ENCODE assay signal across 22 cellular contexts in genomic region chr9:129009584-129010141, GRCh38. TPM values are rescaled to one million over a fixed set of nuclear protein-coding genes. Genes with fewer than 3 reads are reported as not detected.
A peak's percentile ranks its signal among the peaks of the same experiment; 100 is the strongest.
DNase-seq lines count a peak whose midpoint lies in the region; ATAC-seq and TF ChIP-seq lines count a peak whose summit lies in the region.
"Had no signal": no experiment of that assay in that cellular context is flagged by ENCODE, and none has a peak within 500 bp of the region (broad histone marks: within the 10 kb centered on the region; RNA-seq: fewer than 3 reads in every experiment).

No MANE protein-coding gene starts in this region.

- DNase-seq in left cardiac atrium = peak; percentile 15
- DNase-seq in heart right ventricle = no peak
- DNase-seq in hepatocyte (ENCODE audit: low spot score) = peak; percentile 3
- no peak for DNase-seq in trophoblast cell
- no peak for DNase-seq in A172 (ENCODE audit: low spot score)
- DNase-seq: 8988T; CD8-positive, alpha-beta memory T cell; DMS53; GDM1; HFFc6; IMR-90; NCI-H1105; NCI-H146; NCI-H2029; NCI-H2227 treated with DMSO at 0.1 percent for 48 hours; NCI-H510A treated with DMSO at 0.1 percent for 48 hours; NCI-H774 had no signal

- no peak overlapping the region for H3K18ac ChIP-seq in trophoblast cell (ENCODE audit: low read length)

- no peak overlapping the region for H2BK5ac ChIP-seq in trophoblast cell (ENCODE audit: low read depth, low read length, poor library complexity)

- H3K9me2 ChIP-seq in hepatocyte (replicated peaks; ENCODE audit: insufficient read depth) = no peaks in the 10 kb centered on the region

- peak overlapping the region; percentile 6 for H4K12ac ChIP-seq in trophoblast cell (ENCODE audit: low read depth, low read length)

- no peak overlapping the region for H3K4ac ChIP-seq in trophoblast cell (ENCODE audit: low read depth, low read length)

- H2AK5ac ChIP-seq in trophoblast cell (ENCODE audit: low read length) = no peak overlapping the region

- TF ChIP-seq CTCF in heart right ventricle (IDR thresholded peaks at IDR 0.05) (no peak), hepatocyte (IDR thresholded peaks at IDR 0.05; ENCODE audit: poor library complexity) (no peak)

- H3K4me1 ChIP-seq in heart right ventricle = peaks cover 0 to 25% (median 15%) of the 10 kb centered on the region in 9 donors
- no peaks in the 10 kb centered on the region for H3K4me1 ChIP-seq in hepatocyte (ENCODE audit: insufficient read depth)
- peaks cover 28 to 32% of the 10 kb centered on the region in 2 experiments for H3K4me1 ChIP-seq in trophoblast cell (ENCODE audit: control insufficient read depth in 1 of 2, insufficient read depth in 2 of 2, low read length in 2 of 2)

- H3K79me2 ChIP-seq in hepatocyte (no peaks in the 10 kb centered on the region), trophoblast cell (ENCODE audit: control insufficient read depth, insufficient read depth, low read length, poor library complexity) (no peaks in the 10 kb centered on the region)

- H3K14ac ChIP-seq in trophoblast cell (ENCODE audit: low read length) = no peak overlapping the region

- 94 to 97% methylated on average over 17 of the region's 17 CpGs for WGBS in heart right ventricle, 2 donors
- 96% methylated on average over 16 of the region's 17 CpGs for WGBS in hepatocyte (ENCODE audit: low lambda C conversion rate, missing lambda C conversion rate)
- no CpG with 5 or more reads among the region's 17 CpGs for WGBS in trophoblast cell (ENCODE audit: extremely low coverage, insufficient coverage, insufficient read length)

- H3K79me1 ChIP-seq in trophoblast cell (ENCODE audit: low read length) = no peaks in the 10 kb centered on the region

- H3K4me3 ChIP-seq in heart right ventricle = no peak overlapping the region
- H3K4me3 ChIP-seq in hepatocyte = no peak overlapping the region
- no peak overlapping the region for H3K4me3 ChIP-seq in trophoblast cell (ENCODE audit: low read depth, low read length)

- H3K36me3 ChIP-seq in heart right ventricle (peaks cover 0 to 99% (median 53%) of the 10 kb centered on the region in 9 donors), hepatocyte (replicated peaks; ENCODE audit: insufficient read depth, low read depth) (no peaks in the 10 kb centered on the region), trophoblast cell (ENCODE audit: control insufficient read depth in 1 of 2, insufficient read depth in 2 of 2, low read length in 2 of 2) (peaks cover 79 to 82% of the 10 kb centered on the region in 2 experiments)

- H3K23ac ChIP-seq in trophoblast cell (ENCODE audit: low read length) = no peak overlapping the region

- H2BK12ac ChIP-seq in trophoblast cell (ENCODE audit: low read length) = no peak overlapping the region

- no peak overlapping the region for H4K91ac ChIP-seq in trophoblast cell (ENCODE audit: low read depth, low read length)

- no peak for ATAC-seq in left cardiac atrium
- no peak for ATAC-seq in heart right ventricle
- ATAC-seq in GM18858 (IDR thresholded peaks at IDR 0.05; ENCODE audit: unreplicated experiment) = no peak
- no peak for ATAC-seq in GM18519 (IDR thresholded peaks at IDR 0.05; ENCODE audit: low FRiP score, unreplicated experiment)
- ATAC-seq: Panc1, Right ventricle myocardium inferior had no signal

- no peaks in the 10 kb centered on the region for H3K9me3 ChIP-seq in heart right ventricle
- no peaks in the 10 kb centered on the region for H3K9me3 ChIP-seq in hepatocyte (ENCODE audit: low read depth)
- no peaks in the 10 kb centered on the region for H3K9me3 ChIP-seq in trophoblast cell (ENCODE audit: insufficient read depth, low read depth, low read length)

- no peaks in the 10 kb centered on the region for H4K20me1 ChIP-seq in hepatocyte (ENCODE audit: insufficient read depth, poor library complexity, severe bottlenecking)

- H3K27ac ChIP-seq in heart right ventricle (no peak overlapping the region), hepatocyte (no peak overlapping the region), trophoblast cell (ENCODE audit: low read depth, low read length) (no peak overlapping the region)
- H3K27ac ChIP-seq: C4-2B had no signal

- no peak overlapping the region for H4K8ac ChIP-seq in trophoblast cell (ENCODE audit: low read depth, low read length)

- no peak overlapping the region for H2AFZ ChIP-seq in hepatocyte
- no peak overlapping the region for H2AFZ ChIP-seq in trophoblast cell (ENCODE audit: insufficient read depth, low read length, poor library complexity)

- no peak overlapping the region for H3K9ac ChIP-seq in trophoblast cell (ENCODE audit: low read length)

- intact Hi-C loops in left cardiac atrium (cut with DNase I) (no loop called here), heart right ventricle (cut with DNase I) (loop anchor here in 1 of 10 donors (10.0 kb wide), 1 partner anchor 165 kb away; no protein-coding TSS in a partner anchor)

- H2BK120ac ChIP-seq in trophoblast cell (ENCODE audit: insufficient read depth, low read length, poor library complexity) = no peak overlapping the region

- H3K4me2 ChIP-seq in hepatocyte (no peak overlapping the region), trophoblast cell (ENCODE audit: low read length) (no peak overlapping the region)

- H3K27me3 ChIP-seq in heart right ventricle (no peaks in the 10 kb centered on the region), hepatocyte (no peaks in the 10 kb centered on the region), trophoblast cell (ENCODE audit: insufficient read depth, low read length) (no peaks in the 10 kb centered on the region)

RNA-seq across cellular contexts. Expression of gene SH3GLB2, which starts 18.5 kb away (rescaled TPM):
- total RNA-seq in left cardiac atrium (10 to 100 TPM; 35.5 to 39.6 TPM), heart right ventricle (10 to 100 TPM; 25.2 to 40.5 (median 31.5) TPM), hepatocyte (68.3 and 85.4 TPM in 2 replicates)
- polyA plus RNA-seq in heart right ventricle (10 to 100 TPM; 34.1 to 51.3 TPM), hepatocyte (124 and 189 TPM in 2 replicates)
- 60.0 and 65.8 TPM in 2 replicates for polyA plus RNA-seq in trophoblast cell (2013)
- 155 and 156 TPM in 2 replicates for total RNA-seq in A172 (2014; rRNA removed; shearing (Covaris generic))

RNA-seq across cellular contexts. Expression of gene MIGA2, which starts 26.8 kb away (rescaled TPM):
- total RNA-seq in left cardiac atrium (10 to 100 TPM; 31.8 to 36.3 TPM), heart right ventricle (10 to 100 TPM; 30.4 to 46.0 (median 34.5) TPM), hepatocyte (16.8 and 29.5 TPM in 2 replicates)
- polyA plus RNA-seq in heart right ventricle (10 to 100 TPM; 39.6 to 44.4 TPM), hepatocyte (23.4 and 33.3 TPM in 2 replicates)
- 11.5 and 11.6 TPM in 2 replicates for polyA plus RNA-seq in trophoblast cell (2013)
- 28.6 and 33.0 TPM in 2 replicates for total RNA-seq in A172 (2014; rRNA removed; shearing (Covaris generic))

Comparison
In these comparisons a context has a peak if more than half of its experiments do, and no peak if none do; other contexts are left out.
1. DNase-seq: peak in left cardiac atrium (single experiment) and hepatocyte (single experiment); none in heart right ventricle (0 of 2), trophoblast cell (0 of 2) and A172 (single experiment).